In the genomic region with DNA sequence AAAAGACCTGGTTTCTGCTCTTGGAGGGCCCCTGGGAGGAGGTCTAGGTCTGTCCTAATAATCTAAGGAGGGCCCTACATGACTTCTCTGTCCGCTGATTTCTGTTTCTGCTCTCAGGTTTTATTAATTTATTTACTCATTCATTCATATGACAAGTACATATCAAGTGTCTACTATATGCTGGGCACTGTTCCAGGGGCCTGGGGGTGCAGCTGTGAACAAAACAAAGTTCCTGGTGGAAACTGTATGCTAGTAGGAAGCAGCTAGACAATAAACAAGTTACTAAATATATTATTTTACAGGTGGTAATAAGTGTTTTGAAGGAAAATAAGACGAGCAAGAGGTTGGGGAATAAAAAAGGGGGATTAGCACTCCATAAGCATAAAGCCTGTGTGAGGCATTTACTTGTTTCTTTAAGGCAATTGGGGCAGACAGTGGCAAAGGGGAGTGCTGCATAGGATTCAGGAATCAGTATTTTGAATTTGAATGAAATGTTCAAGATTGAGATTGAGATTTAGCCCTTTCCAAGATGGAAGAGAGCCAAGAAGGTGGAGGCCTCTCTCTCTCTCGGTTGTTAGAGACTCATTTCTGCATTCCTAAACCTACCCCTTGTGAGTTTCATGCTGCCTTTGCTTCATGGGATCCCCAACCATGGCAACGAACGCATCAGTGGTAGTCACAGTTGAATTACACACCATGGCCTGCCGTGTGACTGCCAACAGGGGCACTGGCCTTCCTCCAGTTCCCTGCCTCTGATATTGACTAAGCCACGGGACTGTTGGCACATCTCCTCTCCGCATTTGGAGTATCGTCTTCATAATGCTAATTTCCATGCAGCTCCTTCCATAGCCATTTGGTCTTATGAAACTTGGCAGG, we compare ENCODE assay signal across 17 cellular contexts. TPM values are rescaled to one million over a fixed set of nuclear protein-coding genes. Genes with fewer than 3 reads are reported as not detected.
DNase-seq lines count a peak whose midpoint lies in the region; ATAC-seq, FAIRE-seq and TF ChIP-seq lines count a peak whose summit lies in the region.
"Had no signal": no experiment of that assay in that cellular context is flagged by ENCODE, and none has a peak within 500 bp of the region (broad histone marks: within the 10 kb centered on the region; RNA-seq: fewer than 3 reads in every experiment).

No MANE protein-coding gene starts in this region.

- no peak for TF ChIP-seq EP300 in HepG2 (IDR thresholded peaks at IDR 0.05; ENCODE audit: low read depth in 2 of 2, low read length in 2 of 2)
- TF ChIP-seq EP300 in HepG2 (CRISPR knock-in tag; IDR thresholded peaks at IDR 0.05; ENCODE audit: borderline replicate concordance): no peak

- H3K4me1 ChIP-seq in right lobe of liver (no peaks in the 10 kb centered on the region), HepG2 (ENCODE audit: insufficient read depth, low read length) (no peaks in the 10 kb centered on the region), thyroid gland (peaks cover 0 to 10% of the 10 kb centered on the region in 2 donors)
- H3K4me1 ChIP-seq: uterus had no signal

- H2AFZ ChIP-seq in HepG2 (ENCODE audit: low read length): no peak overlapping the region

- H3K27me3 Mint-ChIP-seq in activated CD4-positive, alpha-beta T cell treated with anti-CD3 and anti-CD28 coated beads for 36 hours: peaks cover 3% of the 10 kb centered on the region

- no peaks in the 10 kb centered on the region for H3K36me3 Mint-ChIP-seq in activated CD4-positive, alpha-beta T cell treated with anti-CD3 and anti-CD28 coated beads for 36 hours (ENCODE audit: low read depth)
- H3K36me3 Mint-ChIP-seq: activated naive CD8-positive, alpha-beta T cell treated with anti-CD3 and anti-CD28 coated beads, Interleukin-2, amount 10 ng/mL, durations not matched to agents 7 days and 5 days had no signal

- H3K9me3 Mint-ChIP-seq in activated CD4-positive, alpha-beta T cell treated with anti-CD3 and anti-CD28 coated beads for 36 hours (ENCODE audit: low read depth): no peaks in the 10 kb centered on the region
- H3K9me3 Mint-ChIP-seq: activated naive CD8-positive, alpha-beta T cell treated with anti-CD3 and anti-CD28 coated beads, Interleukin-2, amount 10 ng/mL, durations not matched to agents 7 days and 5 days; neural crest cell had no signal

- no peak overlapping the region for H3K27ac Mint-ChIP-seq in activated CD4-positive, alpha-beta T cell treated with anti-CD3 and anti-CD28 coated beads for 36 hours
- H3K27ac Mint-ChIP-seq: activated naive CD8-positive, alpha-beta T cell treated with anti-CD3 and anti-CD28 coated beads, Interleukin-2, amount 10 ng/mL, durations not matched to agents 7 days and 5 days had no signal

- peak in 2 of 3 donors; percentile 37 to 66 for DNase-seq in right lobe of liver
- DNase-seq in HepG2 (ENCODE audit: low spot score): no peak
- peak; percentile 86 for DNase-seq in NCI-H2196 (lab: John Stamatoyannopoulos, UW; ENCODE audit: unreplicated experiment)
- peak; percentile 39 for DNase-seq in dermis blood vessel endothelial cell
- DNase-seq in thyroid gland: peak; percentile 71 to 86
- DNase-seq in activated CD4-positive, alpha-beta T cell treated with anti-CD3 and anti-CD28 coated beads for 36 hours: no peak
- DNase-seq in middle frontal gyrus (ENCODE audit: extremely low spot score, low spot score): no peak
- DNase-seq: ACHN; activated naive CD8-positive, alpha-beta T cell treated with anti-CD3 and anti-CD28 coated beads, Interleukin-2, amount 10 ng/mL, durations not matched to agents 7 days and 5 days; islet precursor cell; MM.1S; uterus had no signal

- peak; percentile 45 to 84 (median 60) for ATAC-seq in right lobe of liver
- no peak for ATAC-seq in HepG2
- no peak for ATAC-seq in activated CD4-positive, alpha-beta T cell treated with anti-CD3 and anti-CD28 coated beads for 36 hours
- no peak for ATAC-seq in HG02588 (IDR thresholded peaks at IDR 0.05; ENCODE audit: unreplicated experiment)
- ATAC-seq: Panc1 had no signal

- no peaks in the 10 kb centered on the region for H3K4me1 Mint-ChIP-seq in activated CD4-positive, alpha-beta T cell treated with anti-CD3 and anti-CD28 coated beads for 36 hours

- TF ChIP-seq CTCF in right lobe of liver (IDR thresholded peaks at IDR 0.05) (no peak), HepG2 (CRISPR knock-in tag; IDR thresholded peaks at IDR 0.05) (no peak), thyroid gland (IDR thresholded peaks at IDR 0.05) (peak in 1 of 6 experiments; percentile 6)

- no peaks in the 10 kb centered on the region for H3K27me3 ChIP-seq in right lobe of liver
- peaks cover 0 to 3% of the 10 kb centered on the region in 2 experiments; a peak in 2 of 5 replicates for H3K27me3 ChIP-seq in HepG2 (ENCODE audit: control insufficient read depth in 1 of 2, insufficient read depth in 2 of 2, low read length in 2 of 2)
- H3K27me3 ChIP-seq in thyroid gland: no peaks in the 10 kb centered on the region
- H3K27me3 ChIP-seq: uterus had no signal

- H3K9me3 ChIP-seq in right lobe of liver: no peaks in the 10 kb centered on the region
- H3K9me3 ChIP-seq in HepG2 (ENCODE audit: low read length): no peaks in the 10 kb centered on the region
- no peaks in the 10 kb centered on the region for H3K9me3 ChIP-seq in thyroid gland
- H3K9me3 ChIP-seq: uterus had no signal

- no peak overlapping the region for H3K4me3 Mint-ChIP-seq in activated CD4-positive, alpha-beta T cell treated with anti-CD3 and anti-CD28 coated beads for 36 hours
- H3K4me3 Mint-ChIP-seq: activated naive CD8-positive, alpha-beta T cell treated with anti-CD3 and anti-CD28 coated beads, Interleukin-2, amount 10 ng/mL, durations not matched to agents 7 days and 5 days; neural crest cell had no signal

- in situ Hi-C loops in HepG2 (cut with HindIII; ENCODE audit: extremely low pct_ligation_motif_present, low pct_unique_long_range_greater_than_20kb): no loop called here

- H3K9ac ChIP-seq in HepG2 (ENCODE audit: insufficient read depth, low read depth, low read length): no peak overlapping the region

- 49% methylated on average over 9 of the region's 9 CpGs for WGBS in right lobe of liver (ENCODE audit: insufficient coverage, low coverage, low lambda C conversion rate, missing lambda C conversion rate)
- WGBS in HepG2 (ENCODE audit: low lambda C conversion rate): 39% methylated on average over 9 of the region's 9 CpGs
- 33 to 39% methylated on average over 9 of the region's 9 CpGs for WGBS in thyroid gland, 2 donors

- no peaks in the 10 kb centered on the region for H4K20me1 ChIP-seq in HepG2 (ENCODE audit: insufficient read depth, low read length)

- TF ChIP-seq RAD21 in HepG2 (CRISPR knock-in tag; IDR thresholded peaks at IDR 0.05): no peak

- H3K27ac ChIP-seq in right lobe of liver (no peak overlapping the region), HepG2 (ENCODE audit: extremely low read length, insufficient read depth, low read length) (no peak overlapping the region), thyroid gland (peak overlapping the region in 2 of 3 donors; percentile 12 to 21)
- H3K27ac ChIP-seq: coronary artery, uterus had no signal

- no peaks in the 10 kb centered on the region for H3K79me2 ChIP-seq in HepG2 (ENCODE audit: insufficient read depth, low read length)

- POLR2A ChIA-PET in HepG2 (lab: Yijun Ruan, JAX): no interaction called here
- POLR2A ChIA-PET in activated CD4-positive, alpha-beta T cell treated with anti-CD3 and anti-CD28 coated beads for 36 hours (lab: Charles Lee): no interaction called here

- TF ChIP-seq POLR2A in right lobe of liver (IDR thresholded peaks at IDR 0.05) (no peak), HepG2 (IDR thresholded peaks at IDR 0.05; ENCODE audit: insufficient read depth in 1 of 2, low read depth in 2 of 2, low read length in 2 of 2) (no peak), thyroid gland (IDR thresholded peaks at IDR 0.05) (no peak)

- H3K36me3 ChIP-seq in right lobe of liver: no peaks in the 10 kb centered on the region
- no peaks in the 10 kb centered on the region for H3K36me3 ChIP-seq in HepG2 (replicated peaks in 1 of 2; ENCODE audit: control insufficient read depth in 1 of 2, insufficient read depth in 2 of 2, low read length in 2 of 2)
- H3K36me3 ChIP-seq in thyroid gland: no peaks in the 10 kb centered on the region
- H3K36me3 ChIP-seq: uterus had no signal

- CTCF ChIA-PET in HepG2 (lab: Yijun Ruan, JAX; ENCODE audit: low intra/inter-chr PET ratio, low total read pairs): no interaction called here
- CTCF ChIA-PET in activated CD4-positive, alpha-beta T cell treated with anti-CD3 and anti-CD28 coated beads for 36 hours (lab: Charles Lee): interaction anchor here (0.6 kb wide), 1 partner anchor 96 kb away, joined by 3 read pairs; no protein-coding TSS in a partner anchor

- intact Hi-C loops in right lobe of liver (cut with DNase I): no loop called here
- intact Hi-C loops in HepG2 (cut with micrococcal nuclease; ENCODE audit: unreplicated experiment): no loop called here
- intact Hi-C loops in thyroid gland (cut with DNase I): no loop called here
- intact Hi-C loops in activated CD4-positive, alpha-beta T cell treated with anti-CD3 and anti-CD28 coated beads for 36 hours (cut with DNase I, micrococcal nuclease): no loop called here

- BruUV-seq in HepG2 (replicated peaks; lab: Mats Ljungman, UMichigan): no TSS peak

- H3K4me2 ChIP-seq in HepG2 (ENCODE audit: low read depth, low read length): no peak overlapping the region

- H3K4me3 ChIP-seq in right lobe of liver: no peak overlapping the region
- H3K4me3 ChIP-seq in HepG2 (replicated peaks in 1 of 3; ENCODE audit: insufficient read depth in 1 of 3, low read depth in 2 of 3, low read length in 3 of 3): no peak overlapping the region
- H3K4me3 ChIP-seq in thyroid gland (replicated peaks in 1 of 3): no peak overlapping the region
- H3K4me3 ChIP-seq: coronary artery, uterus had no signal

- no peak for FAIRE-seq in HepG2 (lab: Jason Lieb, UNC)

RNA-seq across cellular contexts. Expression of a gene that starts 28.3 kb away (rescaled TPM):
- total RNA-seq in right lobe of liver (under 1 TPM in 2 of 6 experiments, not detected in 4; 0.31 TPM), HepG2 (2016; rRNA removed; fragmentation: Illumina TruSeq; extraction: Trizol) (0.07 and 0.08 TPM in 2 replicates), dermis blood vessel endothelial cell (0.09 and 0.17 TPM in 2 replicates), thyroid gland (not detected)
- 0.18 and 0.30 TPM in 2 replicates for total RNA-seq in HepG2 (2016; cell fraction: cytosol; rRNA removed; fragmentation: Illumina TruSeq; extraction: Trizol; ENCODE audit: low read depth)
- total RNA-seq in HepG2 (2016; cell fraction: insoluble cytoplasmic fraction; rRNA removed; fragmentation: Illumina TruSeq; extraction: Trizol): not detected in 2 replicates
- 0.07 and 0.09 TPM in 2 replicates for total RNA-seq in HepG2 (2016; cell fraction: membrane; rRNA removed; fragmentation: Illumina TruSeq; extraction: Trizol)
- total RNA-seq in HepG2 (2016; cell fraction: nucleus; rRNA removed; fragmentation: Illumina TruSeq; extraction: Trizol): not detected in 2 replicates
- polyA plus RNA-seq in HepG2 (2011; rRNA removed): not detected in 2 replicates
- not detected in 2 replicates for polyA plus RNA-seq in HepG2 (2011; cell fraction: cytosol; rRNA removed)
- polyA plus RNA-seq in HepG2 (2011; cell fraction: nucleus; rRNA removed): not detected in 2 replicates
- not detected in 2 replicates for polyA plus RNA-seq in HepG2 (2012)
- 0.11 and 0.16 TPM in 2 replicates for polyA plus RNA-seq in HepG2 (2016; cell fraction: cytosol; fragmentation: Illumina TruSeq; extraction: Trizol; ENCODE audit: low read depth)
- polyA plus RNA-seq in HepG2 (2016; cell fraction: insoluble cytoplasmic fraction; fragmentation: Illumina TruSeq; extraction: Trizol; ENCODE audit: low read depth): not detected in 2 replicates
- 0.08 TPM in 1 of 2 replicates, not detected in the other for polyA plus RNA-seq in HepG2 (2016; cell fraction: membrane; fragmentation: Illumina TruSeq; extraction: Trizol; ENCODE audit: low read depth)
- polyA plus RNA-seq in HepG2 (2016; cell fraction: nucleus; fragmentation: Illumina TruSeq; extraction: Trizol; ENCODE audit: insufficient read depth, low read depth): not detected in 2 replicates
- polyA minus RNA-seq in HepG2 (2011; rRNA and poly(A)+ RNA removed; ENCODE audit: low replicate concordance): 0.22 TPM in 1 of 2 replicates, not detected in the other
- polyA minus RNA-seq in HepG2 (2011; cell fraction: cytosol; rRNA and poly(A)+ RNA removed): not detected in 2 replicates
- polyA minus RNA-seq in HepG2 (2011; cell fraction: nucleus; rRNA and poly(A)+ RNA removed): not detected in 2 replicates
- total RNA-seq in activated CD4-positive, alpha-beta T cell treated with anti-CD3 and anti-CD28 coated beads for 36 hours: not detected
- total RNA-seq: activated naive CD8-positive, alpha-beta T cell treated with anti-CD3 and anti-CD28 coated beads, Interleukin-2, amount 10 ng/mL, durations not matched to agents 7 days and 5 days; fibroblast of villous mesenchyme had no signal

RNA-seq across cellular contexts. Expression of a gene that starts 47.9 kb away (rescaled TPM):
- total RNA-seq in right lobe of liver (under 1 TPM in 2 of 6 experiments, not detected in 4; 0.06 to 0.12 TPM), HepG2 (2016; rRNA removed; fragmentation: Illumina TruSeq; extraction: Trizol) (0.04 TPM in 1 of 2 replicates, not detected in the other), dermis blood vessel endothelial cell (73.3 and 89.5 TPM in 2 replicates), thyroid gland (under 1 TPM in 1 of 4 donors, not detected in 3; 0.67 TPM)
- 0.09 TPM in 1 of 2 replicates, not detected in the other for total RNA-seq in HepG2 (2016; cell fraction: cytosol; rRNA removed; fragmentation: Illumina TruSeq; extraction: Trizol; ENCODE audit: low read depth)
- total RNA-seq in HepG2 (2016; cell fraction: insoluble cytoplasmic fraction; rRNA removed; fragmentation: Illumina TruSeq; extraction: Trizol): 0.04 TPM in 1 of 2 replicates, not detected in the other
- 0.03 TPM in 1 of 2 replicates, not detected in the other for total RNA-seq in HepG2 (2016; cell fraction: membrane; rRNA removed; fragmentation: Illumina TruSeq; extraction: Trizol)
- 0.06 TPM in 1 of 2 replicates, not detected in the other for total RNA-seq in HepG2 (2016; cell fraction: nucleus; rRNA removed; fragmentation: Illumina TruSeq; extraction: Trizol)
- polyA plus RNA-seq in HepG2 (2011; rRNA removed): not detected in 2 replicates
- polyA plus RNA-seq in HepG2 (2011; cell fraction: cytosol; rRNA removed): 0.01 TPM in 2 replicates
- 0.12 and 0.26 TPM in 2 replicates for polyA plus RNA-seq in HepG2 (2011; cell fraction: nucleus; rRNA removed)
- 0.05 TPM in 1 of 2 replicates, not detected in the other for polyA plus RNA-seq in HepG2 (2012)
- polyA plus RNA-seq in HepG2 (2016; cell fraction: cytosol; fragmentation: Illumina TruSeq; extraction: Trizol; ENCODE audit: low read depth): not detected in 2 replicates
- polyA plus RNA-seq in HepG2 (2016; cell fraction: insoluble cytoplasmic fraction; fragmentation: Illumina TruSeq; extraction: Trizol; ENCODE audit: low read depth): 0.04 TPM in 1 of 2 replicates, not detected in the other
- polyA plus RNA-seq in HepG2 (2016; cell fraction: membrane; fragmentation: Illumina TruSeq; extraction: Trizol; ENCODE audit: low read depth): not detected in 2 replicates
- 0.33 TPM in 1 of 2 replicates, not detected in the other for polyA plus RNA-seq in HepG2 (2016; cell fraction: nucleus; fragmentation: Illumina TruSeq; extraction: Trizol; ENCODE audit: insufficient read depth, low read depth)
- polyA minus RNA-seq in HepG2 (2011; rRNA and poly(A)+ RNA removed; ENCODE audit: low replicate concordance): 0.02 TPM in 1 of 2 replicates, not detected in the other
- not detected in 2 replicates for polyA minus RNA-seq in HepG2 (2011; cell fraction: cytosol; rRNA and poly(A)+ RNA removed)
- polyA minus RNA-seq in HepG2 (2011; cell fraction: nucleus; rRNA and poly(A)+ RNA removed): not detected in 2 replicates
- total RNA-seq in activated CD4-positive, alpha-beta T cell treated with anti-CD3 and anti-CD28 coated beads for 36 hours: 1 to 10 TPM; 1.9 to 2.3 TPM

Comparison
In these comparisons a context has a peak if more than half of its experiments do, and no peak if none do; other contexts are left out.
1. ATAC-seq: peak in right lobe of liver (4 of 4); none in HepG2 (single experiment), activated CD4-positive, alpha-beta T cell treated with anti-CD3 and anti-CD28 coated beads for 36 hours (single experiment) and HG02588 (single experiment).
2. DNase-seq: peak in right lobe of liver (2 of 3), NCI-H2196 (single experiment), dermis blood vessel endothelial cell (single experiment) and thyroid gland (2 of 2); none in HepG2 (single experiment), activated CD4-positive, alpha-beta T cell treated with anti-CD3 and anti-CD28 coated beads for 36 hours (single experiment) and middle frontal gyrus (single experiment).
3. H3K27ac ChIP-seq: peak in thyroid gland (2 of 3); none in right lobe of liver (0 of 3) and HepG2 (single experiment).
4. RNA of a gene that starts 47.9 kb away (total RNA-seq): 73.3 to 89.5 TPM in dermis blood vessel endothelial cell; 1.9 to 2.3 TPM in activated CD4-positive, alpha-beta T cell treated with anti-CD3 and anti-CD28 coated beads for 36 hours, 0.67 TPM in thyroid gland, 0.03 to 0.09 TPM in HepG2 and 0.06 to 0.12 TPM in right lobe of liver; every median in the first group is over 10 times any median in the second.